ENCODE assay signal across 1 cellular context in the genomic region with DNA sequence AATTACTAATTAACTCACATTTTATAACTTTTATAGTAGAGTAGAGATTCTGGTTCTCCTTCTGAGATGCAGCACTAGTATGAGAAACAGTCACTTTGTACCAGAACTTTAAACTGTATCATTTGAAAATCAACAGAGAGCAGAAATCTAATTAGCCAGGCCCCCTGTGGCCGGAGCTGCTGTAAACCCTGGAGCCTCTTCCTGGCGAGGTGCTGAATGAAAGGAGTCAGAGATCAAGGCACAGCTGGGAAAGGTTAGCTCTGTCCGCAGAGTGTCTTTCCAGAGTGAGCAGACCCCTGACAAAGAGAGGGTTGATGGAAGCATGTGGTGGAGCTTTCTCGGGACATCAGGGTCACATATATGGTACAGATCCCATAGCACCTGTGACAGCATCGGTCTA.
TF ChIP-seq lines count a peak whose summit lies in the region.

No MANE protein-coding gene starts in this region.

TF ChIP-seq in K562, 482 proteins besides CTCF, POLR2A, EP300 and RAD21 (continued from another document):
- TF ChIP-seq HMGN3 (IDR thresholded peaks at IDR 0.05; ENCODE audit: borderline replicate concordance, extremely low read depth, insufficient read length, low read depth, low read length), result no peak
